ENCODE assay signal across 30 cellular contexts in genomic region chr4:7414046-7414445, GRCh38. TPM values are rescaled to one million over a fixed set of nuclear protein-coding genes. Genes with fewer than 3 reads are reported as not detected.
DNase-seq lines count a peak whose midpoint lies in the region; ATAC-seq, FAIRE-seq and TF ChIP-seq lines count a peak whose summit lies in the region.
"Had no signal": no experiment of that assay in that cellular context is flagged by ENCODE, and none has a peak within 500 bp of the region (broad histone marks: within the 10 kb centered on the region; RNA-seq: fewer than 3 reads in every experiment).

No MANE protein-coding gene starts in this region.

- no peaks in the 10 kb centered on the region for H3K36me3 ChIP-seq in astrocyte (ENCODE audit: insufficient read depth, low read length)
- H3K36me3 ChIP-seq: colonic mucosa, thyroid gland had no signal

- no peaks in the 10 kb centered on the region for H3K9me3 ChIP-seq in astrocyte (ENCODE audit: insufficient read depth, low read depth, low read length)
- H3K9me3 ChIP-seq: colonic mucosa, thyroid gland had no signal

- no peak overlapping the region for H3K4me3 ChIP-seq in astrocyte (ENCODE audit: insufficient read depth, low read depth, low read length)
- H3K4me3 ChIP-seq: colonic mucosa, GM12878, thyroid gland had no signal

- ATAC-seq in GM18909 (IDR thresholded peaks at IDR 0.05; ENCODE audit: poor library complexity, unreplicated experiment): peak; percentile 26
- no peak for ATAC-seq in HG02571 (IDR thresholded peaks at IDR 0.05; ENCODE audit: unreplicated experiment)
- ATAC-seq: sciatic nerve had no signal

- H3K9me3 Mint-ChIP-seq in astrocyte (ENCODE audit: unreplicated experiment): peaks cover 17% of the 10 kb centered on the region

- no peak overlapping the region for H3K9ac ChIP-seq in astrocyte (ENCODE audit: low read length)

- no peaks in the 10 kb centered on the region for H3K79me2 ChIP-seq in astrocyte (ENCODE audit: insufficient read depth, low read length)

- no peak overlapping the region for H3K4me2 ChIP-seq in astrocyte (ENCODE audit: low read length)

- H4K20me1 ChIP-seq in astrocyte (ENCODE audit: insufficient read depth, low read length): peaks cover 31% of the 10 kb centered on the region

- no peaks in the 10 kb centered on the region for H3K4me1 ChIP-seq in astrocyte (ENCODE audit: insufficient read depth, low read length)
- H3K4me1 ChIP-seq: colonic mucosa, thyroid gland had no signal

- H3K4me1 Mint-ChIP-seq in astrocyte (ENCODE audit: low read depth, unreplicated experiment): no peaks in the 10 kb centered on the region
- H3K4me1 Mint-ChIP-seq: IgD-negative memory B cell had no signal

- DNase-seq in activated CD4-positive, CD25-positive, alpha-beta regulatory T cell treated with anti-CD3 and anti-CD28 coated beads, Interleukin-2, amount 50 U/mL, for 72 hours: peak; percentile 1
- DNase-seq in activated CD4-positive, CD25-positive, alpha-beta regulatory T cell (lab: John Stamatoyannopoulos, UW): no peak
- DNase-seq in astrocyte (ENCODE audit: low read depth) (no peak), retina (peak; percentile 13), GF-D8 (lab: John Stamatoyannopoulos, UW) (no peak)
- DNase-seq in stimulated activated CD4-positive, alpha-beta T cell treated with anti-CD3 and anti-CD28 coated beads, Interleukin-15, amount 100 ng/mL, for 24 hours: no peak
- DNase-seq: 8988T; activated CD4-positive, alpha-beta T cell treated with anti-CD3 and anti-CD28 coated beads for 48 hours; activated CD8-positive, alpha-beta memory T cell treated with anti-CD3 and anti-CD28 coated beads for 24 hours; activated naive CD4-positive, alpha-beta T cell; amniotic stem cell; colonic mucosa; effector memory CD4-positive, alpha-beta T cell; kidney glomerular epithelial cell; mammary epithelial cell; NCI-H1048; NCI-H187; NCI-H526 treated with DMSO at 0.1 percent for 48 hours; stimulated activated naive CD4-positive, alpha-beta T cell had no signal

- TF ChIP-seq CTCF in astrocyte (IDR thresholded peaks at IDR 0.05; ENCODE audit: insufficient read depth, low read depth, low read length): no peak

- H3K27ac ChIP-seq in astrocyte (ENCODE audit: low read depth, low read length): no peak overlapping the region
- H3K27ac ChIP-seq: colonic mucosa, RWPE1, thyroid gland had no signal

- FAIRE-seq in astrocyte (lab: Jason Lieb, UNC): no peak
- FAIRE-seq: bronchial epithelial cell, GM12878, H54 had no signal

- H3K27ac Mint-ChIP-seq in astrocyte (ENCODE audit: unreplicated experiment): peak overlapping the region; percentile 11
- H3K27ac Mint-ChIP-seq: IgD-negative memory B cell had no signal

- H3K27me3 Mint-ChIP-seq in astrocyte (ENCODE audit: low read depth, unreplicated experiment): peaks cover 53% of the 10 kb centered on the region

- no peak overlapping the region for H2AFZ ChIP-seq in astrocyte (ENCODE audit: low read depth, low read length)

- no peak overlapping the region for H3K4me3 Mint-ChIP-seq in astrocyte (ENCODE audit: unreplicated experiment)

- no peaks in the 10 kb centered on the region for H3K27me3 ChIP-seq in astrocyte (ENCODE audit: insufficient read depth, low read length)
- H3K27me3 ChIP-seq: colonic mucosa, thyroid gland had no signal

- H3K36me3 Mint-ChIP-seq in astrocyte (ENCODE audit: low read depth, unreplicated experiment): peaks cover 17% of the 10 kb centered on the region
- H3K36me3 Mint-ChIP-seq: IgD-negative memory B cell had no signal

RNA-seq across cellular contexts. Expression of gene PSAPL1, which starts 20.7 kb away (rescaled TPM):
- total RNA-seq in astrocyte: not detected in 2 replicates
- total RNA-seq: bronchial epithelial cell; colonic mucosa; fibroblast of villous mesenchyme; GM12878; T-helper 2 cell treated with Interferon-gamma antibody and Interleukin-4, amounts not matched to agents 100 ng/mL and 5 ng/mL, for 36 hours; thyroid gland had no signal

Comparison
In these comparisons a context has a peak if more than half of its experiments do, and no peak if none do; other contexts are left out.
1. DNase-seq: peak in activated CD4-positive, CD25-positive, alpha-beta regulatory T cell treated with anti-CD3 and anti-CD28 coated beads, Interleukin-2, amount 50 U/mL, for 72 hours (single experiment) and retina (single experiment); none in activated CD4-positive, CD25-positive, alpha-beta regulatory T cell (0 of 4), astrocyte (single experiment), GF-D8 (single experiment) and stimulated activated CD4-positive, alpha-beta T cell treated with anti-CD3 and anti-CD28 coated beads, Interleukin-15, amount 100 ng/mL, for 24 hours (single experiment).